In genomic region chr3:51340989-51341636, GRCh38 we compare ENCODE assay signal across 10 cellular contexts. TPM values are rescaled to one million over a fixed set of nuclear protein-coding genes. Genes with fewer than 3 reads are reported as not detected.
A peak's percentile ranks its signal among the peaks of the same experiment; 100 is the strongest.
DNase-seq lines count a peak whose midpoint lies in the region; ATAC-seq and TF ChIP-seq lines count a peak whose summit lies in the region.
"Had no signal": no experiment of that assay in that cellular context is flagged by ENCODE, and none has a peak within 500 bp of the region (broad histone marks: within the 10 kb centered on the region; RNA-seq: fewer than 3 reads in every experiment).

No MANE protein-coding gene starts in this region.

- CTCF ChIA-PET in HEK293 (lab: Yijun Ruan, JAX) = no interaction called here

- WGBS in heart right ventricle, 2 donors = 79 to 83% methylated on average over 8 of the region's 8 CpGs

- H3K27me3 Mint-ChIP-seq in natural killer cell treated with Interleukin-12 subunit alpha and Interleukin-12 subunit beta and Interleukin-15 and Interleukin-18, amount 100 ng/mL, for 72 hours = no peaks in the 10 kb centered on the region
- H3K27me3 Mint-ChIP-seq: activated naive CD8-positive, alpha-beta T cell had no signal

- POLR2A ChIA-PET in HEK293 (lab: Yijun Ruan, JAX) = interaction anchor here (0.6 kb wide), 1 partner anchor 586 kb away, joined by 6 read pairs; no protein-coding TSS in a partner anchor

- H3K4me1 ChIP-seq in HEK293 (ENCODE audit: control insufficient read depth, insufficient read depth, low read length) (0 out of 2 replicates have a peak, but pooled peaks cover 2% of the 10 kb centered on the region), ascending aorta (peaks cover 9 to 22% of the 10 kb centered on the region in 2 donors), heart right ventricle (peaks cover 0 to 18% (median 12%) of the 10 kb centered on the region in 9 donors)

- H3K27ac Mint-ChIP-seq in natural killer cell treated with Interleukin-12 subunit alpha and Interleukin-12 subunit beta and Interleukin-15 and Interleukin-18, amount 100 ng/mL, for 72 hours = no peak overlapping the region
- H3K27ac Mint-ChIP-seq: activated naive CD8-positive, alpha-beta T cell had no signal

- no peak for DNase-seq in ascending aorta (ENCODE audit: low spot score in 2 of 2)
- DNase-seq in heart right ventricle = peak; percentile 13 to 17
- DNase-seq in natural killer cell treated with Interleukin-12 subunit alpha and Interleukin-12 subunit beta and Interleukin-15 and Interleukin-18, amount 100 ng/mL, for 72 hours (ENCODE audit: low spot score) = no peak
- DNase-seq in HCEC 1CT = no peak
- no peak for DNase-seq in central memory CD4-positive, alpha-beta T cell
- no peak for DNase-seq in A172 (ENCODE audit: low spot score)

- H3K9me3 ChIP-seq in HEK293 (ENCODE audit: control insufficient read depth, insufficient read depth, low read depth, low read length) (no peaks in the 10 kb centered on the region), ascending aorta (no peaks in the 10 kb centered on the region), heart right ventricle (no peaks in the 10 kb centered on the region)

- no peaks in the 10 kb centered on the region for H3K36me3 Mint-ChIP-seq in natural killer cell treated with Interleukin-12 subunit alpha and Interleukin-12 subunit beta and Interleukin-15 and Interleukin-18, amount 100 ng/mL, for 72 hours

- H3K4me3 Mint-ChIP-seq in natural killer cell treated with Interleukin-12 subunit alpha and Interleukin-12 subunit beta and Interleukin-15 and Interleukin-18, amount 100 ng/mL, for 72 hours = no peak overlapping the region
- H3K4me3 Mint-ChIP-seq: activated naive CD8-positive, alpha-beta T cell had no signal

- H3K36me3 ChIP-seq in HEK293 (ENCODE audit: control insufficient read depth in 2 of 2, insufficient read depth in 1 of 2, low read length in 2 of 2) (peaks cover 0 to 28% of the 10 kb centered on the region in 2 experiments; a peak in 1 of 3 replicates), ascending aorta (no peaks in the 10 kb centered on the region), heart right ventricle (no peaks in the 10 kb centered on the region)

- ATAC-seq in heart right ventricle = peak in 4 of 8 donors; percentile 16 to 57 (median 28)
- ATAC-seq in natural killer cell treated with Interleukin-12 subunit alpha and Interleukin-12 subunit beta and Interleukin-15 and Interleukin-18, amount 100 ng/mL, for 72 hours = no peak
- ATAC-seq: K562 had no signal

- H3K27me3 ChIP-seq in ascending aorta (no peaks in the 10 kb centered on the region), heart right ventricle (no peaks in the 10 kb centered on the region)

- H3K9me3 Mint-ChIP-seq in natural killer cell treated with Interleukin-12 subunit alpha and Interleukin-12 subunit beta and Interleukin-15 and Interleukin-18, amount 100 ng/mL, for 72 hours = no peaks in the 10 kb centered on the region

- H3K4me1 Mint-ChIP-seq in natural killer cell treated with Interleukin-12 subunit alpha and Interleukin-12 subunit beta and Interleukin-15 and Interleukin-18, amount 100 ng/mL, for 72 hours (ENCODE audit: low read depth in 2 of 2) = no peaks in the 10 kb centered on the region

- no peak overlapping the region for H3K4me3 ChIP-seq in HEK293 (ENCODE audit: low read depth, low read length)
- H3K4me3 ChIP-seq in ascending aorta = no peak overlapping the region
- no peak overlapping the region for H3K4me3 ChIP-seq in heart right ventricle
- no peak overlapping the region for H3K4me3 ChIP-seq in skin epidermis
- H3K4me3 ChIP-seq: K562 had no signal

- intact Hi-C loops in ascending aorta (cut with DNase I) = loop anchor here (2.0 kb wide), 2 partner anchors 44 to 724 kb away; partner anchors contain the start of genes MANF and MAPKAPK3
- intact Hi-C loops in heart right ventricle (cut with DNase I) = no loop called here

- TF ChIP-seq CTCF in HEK293 (tag by site-specific recombination; IDR thresholded peaks at IDR 0.05) (no peak), ascending aorta (IDR thresholded peaks at IDR 0.05) (no peak), heart right ventricle (IDR thresholded peaks at IDR 0.05) (no peak)

- no peak overlapping the region for H3K27ac ChIP-seq in HEK293 (ENCODE audit: extremely low read depth, low read depth, low read length)
- H3K27ac ChIP-seq in ascending aorta = peak overlapping the region; percentile 87 to 90
- peak overlapping the region in 2 of 10 donors; percentile 8 to 37 for H3K27ac ChIP-seq in heart right ventricle
- peak overlapping the region in 13 of 21 experiments; percentile 1 to 87 (median 58) for H3K27ac ChIP-seq in skin epidermis

TF ChIP-seq in HEK293, 187 proteins besides CTCF, POLR2A, EP300 and RAD21:
- TF ChIP-seq ZFHX2 (tag by site-specific recombination; conservative IDR thresholded peaks at IDR 0.05) (peak; percentile 61), ZSCAN5A (tag by site-specific recombination; IDR thresholded peaks at IDR 0.05) (no peak), EGR2 (tag by site-specific recombination; IDR thresholded peaks at IDR 0.05; ENCODE audit: low read depth) (peak; percentile 82)

RNA-seq across cellular contexts. Expression of gene MANF, which starts 44.0 kb away (rescaled TPM):
- 34.4 TPM for total RNA-seq in ascending aorta
- total RNA-seq in heart right ventricle = 10 to 100 TPM; 33.8 to 82.3 (median 45.1) TPM
- 100 to 1,000 TPM in 1 of 2 donors, 10 to 100 TPM in 1; 19.1 to 150 TPM for polyA plus RNA-seq in heart right ventricle
- total RNA-seq in natural killer cell treated with Interleukin-12 subunit alpha and Interleukin-12 subunit beta and Interleukin-15 and Interleukin-18, amount 100 ng/mL, for 72 hours = 100 to 1,000 TPM; 198 to 250 TPM
- total RNA-seq in A172 (2014; rRNA removed; shearing (Covaris generic)) = 128 and 156 TPM in 2 replicates

RNA-seq across cellular contexts. Expression of gene RBM15B, which starts 50.0 kb away (rescaled TPM):
- total RNA-seq in ascending aorta (33.0 TPM), heart right ventricle (10 to 100 TPM; 11.3 to 17.1 (median 13.7) TPM)
- 10 to 100 TPM in 1 of 2 donors, 1 to 10 TPM in 1; 3.6 to 10.4 TPM for polyA plus RNA-seq in heart right ventricle
- total RNA-seq in natural killer cell treated with Interleukin-12 subunit alpha and Interleukin-12 subunit beta and Interleukin-15 and Interleukin-18, amount 100 ng/mL, for 72 hours = 10 to 100 TPM; 25.7 to 36.0 TPM
- 20.2 and 22.5 TPM in 2 replicates for total RNA-seq in A172 (2014; rRNA removed; shearing (Covaris generic))

Comparison
In these comparisons a context has a peak if more than half of its experiments do, and no peak if none do; other contexts are left out.
1. DNase-seq: peak in heart right ventricle (2 of 2); none in ascending aorta (0 of 2), natural killer cell treated with Interleukin-12 subunit alpha and Interleukin-12 subunit beta and Interleukin-15 and Interleukin-18, amount 100 ng/mL, for 72 hours (single experiment), HCEC 1CT (single experiment), central memory CD4-positive, alpha-beta T cell (single experiment) and A172 (single experiment).